In genomic region chr2:71926098-71926466, GRCh38 we compare ENCODE assay signal across 16 cellular contexts.
"Had no signal": no experiment of that assay in that cellular context is flagged by ENCODE, and none has a peak within 500 bp of the region (broad histone marks: within the 10 kb centered on the region; RNA-seq: fewer than 3 reads in every experiment).

No MANE protein-coding gene starts in this region.

- H3K4me1 Mint-ChIP-seq: central memory CD8-positive, alpha-beta T cell; immature natural killer cell; stimulated activated effector memory CD8-positive, alpha-beta T cell treated with anti-CD3 and anti-CD28 coated beads, Interleukin-12 subunit alpha, Interleukin-12 subunit beta, amount 100 ng/mL, for 72 hours had no signal

- H3K9me3 ChIP-seq: body of pancreas, left lung, pancreas, right atrium auricular region, SJSA1, tibial nerve had no signal

- H3K27ac Mint-ChIP-seq: activated naive CD4-positive, alpha-beta T cell treated with anti-CD3 and anti-CD28 coated beads, Interleukin-2, amount 50 U/mL, for 72 hours; immature natural killer cell; stimulated activated effector memory CD8-positive, alpha-beta T cell treated with anti-CD3 and anti-CD28 coated beads, Interleukin-12 subunit alpha, Interleukin-12 subunit beta, amount 100 ng/mL, for 72 hours had no signal

- H3K27ac ChIP-seq: body of pancreas, left lung, pancreas, right atrium auricular region, SJSA1, tibial nerve had no signal

- H3K36me3 ChIP-seq: left lung, pancreas, right atrium auricular region, SJSA1, tibial nerve had no signal

- H3K9me3 Mint-ChIP-seq: activated naive CD4-positive, alpha-beta T cell treated with anti-CD3 and anti-CD28 coated beads, Interleukin-2, amount 50 U/mL, for 72 hours; central memory CD8-positive, alpha-beta T cell; immature natural killer cell; neural crest cell; stimulated activated effector memory CD8-positive, alpha-beta T cell treated with anti-CD3 and anti-CD28 coated beads, Interleukin-12 subunit alpha, Interleukin-12 subunit beta, amount 100 ng/mL, for 72 hours had no signal

- H3K4me3 Mint-ChIP-seq: central memory CD8-positive, alpha-beta T cell; immature natural killer cell; neural crest cell; stimulated activated effector memory CD8-positive, alpha-beta T cell treated with anti-CD3 and anti-CD28 coated beads, Interleukin-12 subunit alpha, Interleukin-12 subunit beta, amount 100 ng/mL, for 72 hours had no signal

- H3K4me3 ChIP-seq: body of pancreas, left lung, pancreas, right atrium auricular region, SJSA1, tibial nerve had no signal

- H3K27me3 ChIP-seq: body of pancreas, left lung, pancreas, right atrium auricular region, SJSA1, tibial nerve had no signal

- H3K36me3 Mint-ChIP-seq: activated naive CD4-positive, alpha-beta T cell treated with anti-CD3 and anti-CD28 coated beads, Interleukin-2, amount 50 U/mL, for 72 hours; immature natural killer cell; stimulated activated effector memory CD8-positive, alpha-beta T cell treated with anti-CD3 and anti-CD28 coated beads, Interleukin-12 subunit alpha, Interleukin-12 subunit beta, amount 100 ng/mL, for 72 hours had no signal

- DNase-seq: activated effector memory CD4-positive, alpha-beta T cell treated with anti-CD3 and anti-CD28 coated beads, Interleukin-2, amount 50 U/mL, for 16 hours; activated T-cell treated with anti-CD3 and anti-CD28 coated beads, Interleukin-2, amount 50 U/mL, for 1 hour; amniotic stem cell; body of pancreas; dermis blood vessel endothelial cell; immature natural killer cell; pancreas; T-helper 9 cell had no signal

- FAIRE-seq: pancreas had no signal

- H3K27me3 Mint-ChIP-seq: central memory CD8-positive, alpha-beta T cell had no signal

- H3K4me1 ChIP-seq: body of pancreas, left lung, pancreas, right atrium auricular region had no signal
